In the genomic region with DNA sequence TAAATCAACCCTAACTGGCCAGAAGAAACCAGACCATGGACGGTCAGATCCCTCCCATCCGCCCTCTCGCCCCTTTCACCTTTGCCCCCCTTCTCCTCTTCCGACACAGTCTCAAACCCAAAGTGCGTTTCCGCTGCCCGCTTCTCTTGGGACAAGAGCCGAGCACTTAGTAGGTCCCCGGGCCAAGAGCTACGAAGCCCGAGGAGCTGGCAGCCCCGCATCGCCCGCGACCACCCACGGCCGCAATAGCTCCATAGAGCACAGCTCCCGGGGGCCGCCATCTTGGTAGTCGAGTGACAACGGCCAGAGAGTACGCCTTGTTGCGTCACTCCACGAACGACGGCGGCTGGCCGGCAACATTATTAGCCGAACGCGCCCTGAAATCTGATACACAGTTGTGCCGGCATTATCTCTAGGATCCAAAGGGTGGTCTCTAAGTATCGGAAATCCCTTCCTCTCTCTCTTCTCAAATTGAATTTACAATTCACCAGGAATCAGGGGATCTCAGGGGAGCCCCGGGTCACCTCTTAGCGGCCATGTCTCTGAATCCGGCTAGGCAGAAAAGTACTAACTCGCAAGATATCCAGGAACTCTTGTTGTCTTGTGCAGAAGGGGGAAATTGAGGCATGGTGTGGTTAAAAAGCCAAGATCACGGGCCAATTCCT, we compare ENCODE assay signal across 8 cellular contexts. TPM values are rescaled to one million over a fixed set of nuclear protein-coding genes. Genes with fewer than 3 reads are reported as not detected.
DNase-seq lines count a peak whose midpoint lies in the region; ATAC-seq and TF ChIP-seq lines count a peak whose summit lies in the region.

Gene COQ5 (minus strand): TSS at position 298 of the 665 bp plus-strand sequence. CDS start 17 bp downstream, at position 281.

- no peak for TF ChIP-seq CTCF in OCI-LY1 (IDR thresholded peaks at IDR 0.05; ENCODE audit: low read length)
- no peak for TF ChIP-seq CTCF in epithelial cell of esophagus (IDR thresholded peaks at IDR 0.05; ENCODE audit: insufficient read depth, low read depth, low read length, missing control alignments)

- H3K4me2 ChIP-seq in OCI-LY1 (ENCODE audit: low read length), result peak within 1 kb of the TSS; percentile 100

- H3K27ac ChIP-seq in OCI-LY1 (ENCODE audit: low read depth, low read length, poor library complexity, severe bottlenecking), result peak within 1 kb of the TSS; percentile 81

- 0 out of 2 replicates have a peak, but pooled peaks cover 10% of the 10 kb centered on the region for H3F3A ChIP-seq in OCI-LY1 (ENCODE audit: insufficient read depth, low read length)

- no peaks in the 10 kb centered on the region for H3K9me2 ChIP-seq in OCI-LY1 (ENCODE audit: low read depth, low read length)

- peak within 1 kb of the TSS; percentile 99 for H2AFZ ChIP-seq in OCI-LY1 (ENCODE audit: low read length)

- peak; percentile 74 for ATAC-seq in GM21367 (IDR thresholded peaks at IDR 0.05; ENCODE audit: unreplicated experiment)

- H3K4me1 ChIP-seq in OCI-LY1 (ENCODE audit: insufficient read depth, low read length, severe bottlenecking) (peaks cover 29% of the 10 kb centered on the region), mononuclear cell (ENCODE audit: insufficient read depth, low read length) (peaks cover 32% of the 10 kb centered on the region)

- peak within 1 kb of the TSS; percentile 93 for H3K4me3 ChIP-seq in OCI-LY1 (ENCODE audit: low read depth, low read length, poor library complexity, severe bottlenecking)
- H3K4me3 ChIP-seq in epithelial cell of esophagus (ENCODE audit: low read length), result peak within 1 kb of the TSS; percentile 93
- H3K4me3 ChIP-seq in mononuclear cell (ENCODE audit: low read length), result peak within 1 kb of the TSS; percentile 97

- H4K20me1 ChIP-seq in OCI-LY1 (ENCODE audit: insufficient read depth, low read length), result no peaks in the 10 kb centered on the region

- H3K9ac ChIP-seq in OCI-LY1 (ENCODE audit: low read length), result peak within 1 kb of the TSS; percentile 88

- H3K79me2 ChIP-seq in OCI-LY1 (ENCODE audit: insufficient read depth, low read length), result no peaks in the 10 kb centered on the region

- H3K27me3 ChIP-seq in OCI-LY1 (ENCODE audit: insufficient read depth, low read length) (no peaks in the 10 kb centered on the region), mononuclear cell (ENCODE audit: insufficient read depth, low read length) (no peaks in the 10 kb centered on the region)

- no peaks in the 10 kb centered on the region for H3K9me3 ChIP-seq in OCI-LY1 (ENCODE audit: low read length)
- no peaks in the 10 kb centered on the region for H3K9me3 ChIP-seq in mononuclear cell (ENCODE audit: low read depth, low read length)

- H3K36me3 ChIP-seq in OCI-LY1 (ENCODE audit: insufficient read depth, low read length), result no peaks in the 10 kb centered on the region

- peak; percentile 85 for DNase-seq in COLO829 (ENCODE audit: low spot score)
- DNase-seq in HUDEP-2 (lab: John Stamatoyannopoulos, UW; ENCODE audit: unreplicated experiment in 76 of 76), result peak in 73 of 76 experiments; percentile 13 to 83 (median 64)
- DNase-seq in activated T-cell treated with anti-CD3 and anti-CD28 coated beads for 4 hours, result peak; percentile 80
- peak; percentile 85 for DNase-seq in epithelial cell of esophagus (ENCODE audit: low read depth)
- peak; percentile 56 to 68 for DNase-seq in stimulated activated CD8-positive, alpha-beta memory T cell treated with anti-CD3 and anti-CD28 coated beads, Interleukin-4, amount 100 ng/mL, for 1 hour (ENCODE audit: low read depth in 2 of 2, low spot score in 1 of 2)

RNA-seq across cellular contexts. Expression of gene COQ5, which starts in this region (rescaled TPM):
- total RNA-seq in mononuclear cell, result 4.5 TPM

Comparison
In these comparisons a context has a peak if more than half of its experiments do, and no peak if none do; other contexts are left out.
1. Peak in every context shown above with its lines: DNase-seq, ATAC-seq, H3K4me3 ChIP-seq and H3K27ac ChIP-seq.